Comparison of ENCODE assay signal across 8 cellular contexts in the genomic region with DNA sequence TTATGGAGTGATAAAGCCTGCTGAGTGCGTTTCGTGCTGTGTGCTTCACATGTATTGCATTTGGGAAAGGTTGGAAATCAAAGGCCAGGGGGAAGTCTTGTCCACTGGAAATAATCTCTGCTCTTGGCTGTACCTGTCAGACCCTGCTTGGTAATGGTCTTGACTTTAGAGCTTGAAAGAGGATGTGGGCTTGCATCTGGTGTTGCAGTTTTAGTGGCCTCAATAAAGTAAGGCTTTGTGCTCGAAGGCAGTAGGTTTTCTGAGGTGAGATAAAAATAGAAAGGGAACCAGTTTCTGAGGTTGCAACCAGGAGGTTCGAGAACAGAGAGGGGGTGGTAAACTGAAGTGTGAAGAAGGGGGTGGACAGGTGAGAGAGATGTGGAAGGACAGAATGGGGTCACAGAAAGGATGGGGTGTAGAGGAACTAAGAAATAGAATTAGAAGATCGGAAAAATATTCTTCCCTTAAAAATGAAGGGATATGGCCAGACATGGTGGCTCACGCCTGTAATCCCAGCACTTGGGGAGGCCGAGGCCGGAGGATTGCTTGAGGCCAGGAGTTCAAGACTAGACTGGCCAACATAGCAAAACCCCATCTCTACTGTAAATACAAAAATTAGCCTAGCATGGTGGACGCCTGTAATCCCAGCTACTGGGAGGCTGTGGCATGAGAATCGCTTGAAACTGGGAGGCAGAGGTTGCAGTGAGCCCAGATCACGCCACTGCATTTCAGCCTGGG. TPM values are rescaled to one million over a fixed set of nuclear protein-coding genes. Genes with fewer than 3 reads are reported as not detected.
DNase-seq lines count a peak whose midpoint lies in the region; ATAC-seq and TF ChIP-seq lines count a peak whose summit lies in the region.

No MANE protein-coding gene starts in this region.

- H3K79me2 ChIP-seq in DND-41 (ENCODE audit: insufficient read depth, low read length) = peaks cover 91% of the 10 kb centered on the region

- DNase-seq in DND-41 = peak; percentile 54
- no peak for DNase-seq in MG63
- DNase-seq in NCI-H748 (lab: John Stamatoyannopoulos, UW; ENCODE audit: unreplicated experiment) = no peak
- DNase-seq in mesenteric fat pad (ENCODE audit: low spot score) = no peak

- peak overlapping the region; percentile 88 to 98 (median 95) for H3K27ac Mint-ChIP-seq in brain

- peaks cover 50% of the 10 kb centered on the region for H3K4me1 Mint-ChIP-seq in brain

- peak overlapping the region; percentile 66 for H3K4me2 ChIP-seq in DND-41 (ENCODE audit: insufficient read depth, low read length)

- TF ChIP-seq CTCF in DND-41 (IDR thresholded peaks at IDR 0.05; ENCODE audit: borderline replicate concordance, extremely low read depth, low read length, poor library complexity, severe bottlenecking) (no peak), brain (conservative IDR thresholded peaks at IDR 0.05) (no peak)

- ATAC-seq in DND-41 (ENCODE audit: insufficient read depth, low read depth) = peak; percentile 18
- ATAC-seq in GM19452 (IDR thresholded peaks at IDR 0.05; ENCODE audit: unreplicated experiment) = peak; percentile 39
- no peak for ATAC-seq in GM21528 (IDR thresholded peaks at IDR 0.05; ENCODE audit: low FRiP score, unreplicated experiment)

- peak overlapping the region; percentile 94 to 100 (median 98) for H3K4me3 Mint-ChIP-seq in brain

- H3K36me3 Mint-ChIP-seq in brain = peaks cover 28% of the 10 kb centered on the region

- no peak overlapping the region for H2AFZ ChIP-seq in DND-41 (ENCODE audit: low read depth, low read length)

- H4K20me1 ChIP-seq in DND-41 (ENCODE audit: insufficient read depth, low read length) = peaks cover 15% of the 10 kb centered on the region

- peaks cover 25% of the 10 kb centered on the region for H3K36me3 ChIP-seq in DND-41 (ENCODE audit: insufficient read depth, low read length)
- peaks cover 30% of the 10 kb centered on the region for H3K36me3 ChIP-seq in MG63
- H3K36me3 ChIP-seq in muscle layer of duodenum (ENCODE audit: control insufficient read depth in 1 of 2, insufficient read depth in 2 of 2, low read length in 2 of 2) = peaks cover 0 to 11% of the 10 kb centered on the region in 2 donors

- peak overlapping the region; percentile 99 for H3K27ac ChIP-seq in DND-41 (ENCODE audit: low read length)
- peak overlapping the region; percentile 91 for H3K27ac ChIP-seq in muscle layer of duodenum (ENCODE audit: low read length)

- H3K9ac ChIP-seq in DND-41 (ENCODE audit: low read depth, low read length) = peak overlapping the region; percentile 99

- H3K27me3 Mint-ChIP-seq in brain = peaks cover 8% of the 10 kb centered on the region

- H3K4me1 ChIP-seq in DND-41 (ENCODE audit: insufficient read depth, low read length) (peaks cover 41% of the 10 kb centered on the region), muscle layer of duodenum (ENCODE audit: control insufficient read depth in 1 of 2, insufficient read depth in 2 of 2, low read length in 2 of 2) (peaks cover 10 to 29% of the 10 kb centered on the region in 2 donors)

- H3K27me3 ChIP-seq in DND-41 (ENCODE audit: insufficient read depth, low read length, poor library complexity) (no peaks in the 10 kb centered on the region), MG63 (no peaks in the 10 kb centered on the region), muscle layer of duodenum (ENCODE audit: low read depth, low read length) (no peaks in the 10 kb centered on the region)

- H3K4me3 ChIP-seq in DND-41 (ENCODE audit: low read depth in 1 of 2, low read length in 2 of 2) (peak overlapping the region; percentile 65 to 80; a peak in 3 of 4 replicates), MG63 (peak overlapping the region; percentile 89), muscle layer of duodenum (ENCODE audit: low read depth in 1 of 2, low read length in 2 of 2) (peak overlapping the region; percentile 94 to 98)

- H3K9me3 ChIP-seq in DND-41 (ENCODE audit: insufficient read depth, low read length, severe bottlenecking) (no peaks in the 10 kb centered on the region), MG63 (no peaks in the 10 kb centered on the region), muscle layer of duodenum (ENCODE audit: control insufficient read depth in 1 of 2, low read length in 2 of 2) (no peaks in the 10 kb centered on the region)

- no peaks in the 10 kb centered on the region for H3K9me3 Mint-ChIP-seq in brain

RNA-seq across cellular contexts. Expression of gene S100PBP, which starts 1.5 kb away (rescaled TPM):
- 28.5 and 38.5 TPM in 2 replicates for total RNA-seq in MG63 (2014; rRNA removed; shearing (Covaris generic); ENCODE audit: low replicate concordance)
- 22.8 TPM for polyA plus RNA-seq in brain (ENCODE audit: insufficient read depth, low read depth, low replicate concordance)
- 25.0 TPM for total RNA-seq in mesenteric fat pad

RNA-seq across cellular contexts. Expression of gene YARS1, which starts 1.8 kb away (rescaled TPM):
- 95.0 and 160 TPM in 2 replicates for total RNA-seq in MG63 (2014; rRNA removed; shearing (Covaris generic); ENCODE audit: low replicate concordance)
- 150 TPM for polyA plus RNA-seq in brain (ENCODE audit: insufficient read depth, low read depth, low replicate concordance)
- total RNA-seq in mesenteric fat pad = 125 TPM

RNA-seq across cellular contexts. Expression of gene FNDC5, which starts 51.7 kb away (rescaled TPM):
- 0.23 TPM in 1 of 2 replicates, not detected in the other for total RNA-seq in MG63 (2014; rRNA removed; shearing (Covaris generic); ENCODE audit: low replicate concordance)
- 20.8 TPM for polyA plus RNA-seq in brain (ENCODE audit: insufficient read depth, low read depth, low replicate concordance)
- 0.96 TPM for total RNA-seq in mesenteric fat pad
